Comparison of ENCODE assay signal across 2 cellular contexts in the genomic region with DNA sequence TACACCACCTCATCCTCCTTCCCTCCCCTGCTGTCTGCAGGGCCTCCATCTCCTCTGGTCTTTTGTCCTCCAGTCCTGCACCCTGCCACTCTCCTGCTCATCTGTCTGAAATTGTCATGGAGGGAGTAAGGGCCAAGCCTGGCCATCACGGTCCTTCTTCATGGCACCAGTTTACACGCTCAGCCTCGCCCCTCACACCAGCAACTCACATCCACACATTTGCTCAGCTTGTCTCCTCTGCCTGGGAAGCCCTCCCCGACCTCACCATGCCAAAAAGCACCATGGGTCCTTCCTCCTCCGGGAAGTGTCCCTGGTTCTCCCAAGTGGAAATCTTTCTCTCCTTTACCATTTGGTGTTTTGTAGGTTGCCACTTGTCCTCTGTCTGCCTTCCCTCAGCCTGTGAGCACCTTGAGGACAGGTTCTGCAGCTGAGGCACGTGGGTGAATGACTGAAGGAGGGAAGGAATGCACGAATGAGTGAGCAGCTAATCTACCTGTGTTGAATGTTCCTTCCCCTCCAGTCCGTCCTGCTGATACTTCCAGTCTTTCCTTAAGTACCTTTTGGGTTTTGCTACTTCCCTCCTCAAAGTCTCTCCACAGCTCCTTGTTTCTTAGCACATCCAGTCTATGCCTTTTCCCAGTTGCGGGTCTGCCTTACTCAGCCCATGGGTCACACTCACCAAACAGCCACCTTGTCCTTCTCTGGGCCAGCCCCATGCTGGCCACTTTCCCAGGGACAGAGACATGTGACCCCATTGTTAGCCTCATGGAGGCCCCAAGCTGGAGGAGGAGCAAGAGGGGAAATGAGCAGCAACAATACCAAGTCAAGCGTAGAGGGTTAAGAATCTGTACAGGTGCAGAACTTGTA.
TF ChIP-seq lines count a peak whose summit lies in the region.

No MANE protein-coding gene starts in this region.

TF ChIP-seq in A549, 52 proteins besides CTCF, POLR2A, EP300 and RAD21 (continued from another document):
- TF ChIP-seq, protein P1, sequence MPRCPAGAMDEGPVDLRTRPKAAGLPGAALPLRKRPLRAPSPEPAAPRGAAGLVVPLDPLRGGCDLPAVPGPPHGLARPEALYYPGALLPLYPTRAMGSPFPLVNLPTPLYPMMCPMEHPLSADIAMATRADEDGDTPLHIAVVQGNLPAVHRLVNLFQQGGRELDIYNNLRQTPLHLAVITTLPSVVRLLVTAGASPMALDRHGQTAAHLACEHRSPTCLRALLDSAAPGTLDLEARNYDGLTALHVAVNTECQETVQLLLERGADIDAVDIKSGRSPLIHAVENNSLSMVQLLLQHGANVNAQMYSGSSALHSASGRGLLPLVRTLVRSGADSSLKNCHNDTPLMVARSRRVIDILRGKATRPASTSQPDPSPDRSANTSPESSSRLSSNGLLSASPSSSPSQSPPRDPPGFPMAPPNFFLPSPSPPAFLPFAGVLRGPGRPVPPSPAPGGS (IDR thresholded peaks at IDR 0.05): no peak
- TF ChIP-seq, protein P2, sequence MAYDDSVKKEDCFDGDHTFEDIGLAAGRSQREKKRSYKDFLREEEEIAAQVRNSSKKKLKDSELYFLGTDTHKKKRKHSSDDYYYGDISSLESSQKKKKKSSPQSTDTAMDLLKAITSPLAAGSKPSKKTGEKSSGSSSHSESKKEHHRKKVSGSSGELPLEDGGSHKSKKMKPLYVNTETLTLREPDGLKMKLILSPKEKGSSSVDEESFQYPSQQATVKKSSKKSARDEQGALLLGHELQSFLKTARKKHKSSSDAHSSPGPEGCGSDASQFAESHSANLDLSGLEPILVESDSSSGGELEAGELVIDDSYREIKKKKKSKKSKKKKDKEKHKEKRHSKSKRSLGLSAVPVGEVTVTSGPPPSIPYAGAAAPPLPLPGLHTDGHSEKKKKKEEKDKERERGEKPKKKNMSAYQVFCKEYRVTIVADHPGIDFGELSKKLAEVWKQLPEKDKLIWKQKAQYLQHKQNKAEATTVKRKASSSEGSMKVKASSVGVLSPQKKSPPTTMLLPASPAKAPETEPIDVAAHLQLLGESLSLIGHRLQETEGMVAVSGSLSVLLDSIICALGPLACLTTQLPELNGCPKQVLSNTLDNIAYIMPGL (CRISPR knock-in tag; IDR thresholded peaks at IDR 0.05; ENCODE audit: borderline replicate concordance): no peak
- TF ChIP-seq ZSCAN20 (CRISPR knock-in tag; IDR thresholded peaks at IDR 0.05) (no peak), SREBF2 (IDR thresholded peaks at IDR 0.05) (no peak), EHF (CRISPR knock-in tag; IDR thresholded peaks at IDR 0.05) (no peak), MAZ (IDR thresholded peaks at IDR 0.05; ENCODE audit: borderline replicate concordance, low read depth, low read length) (no peak), MYC (IDR thresholded peaks at IDR 0.05; ENCODE audit: borderline replicate concordance, low read length) (no peak), RCOR1 (IDR thresholded peaks at IDR 0.05; ENCODE audit: low read depth, low read length) (no peak)
- TF ChIP-seq, protein P3, sequence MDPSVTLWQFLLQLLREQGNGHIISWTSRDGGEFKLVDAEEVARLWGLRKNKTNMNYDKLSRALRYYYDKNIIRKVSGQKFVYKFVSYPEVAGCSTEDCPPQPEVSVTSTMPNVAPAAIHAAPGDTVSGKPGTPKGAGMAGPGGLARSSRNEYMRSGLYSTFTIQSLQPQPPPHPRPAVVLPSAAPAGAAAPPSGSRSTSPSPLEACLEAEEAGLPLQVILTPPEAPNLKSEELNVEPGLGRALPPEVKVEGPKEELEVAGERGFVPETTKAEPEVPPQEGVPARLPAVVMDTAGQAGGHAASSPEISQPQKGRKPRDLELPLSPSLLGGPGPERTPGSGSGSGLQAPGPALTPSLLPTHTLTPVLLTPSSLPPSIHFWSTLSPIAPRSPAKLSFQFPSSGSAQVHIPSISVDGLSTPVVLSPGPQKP (IDR thresholded peaks at IDR 0.05; ENCODE audit: low read depth, low read length): no peak
- TF ChIP-seq, protein P4, sequence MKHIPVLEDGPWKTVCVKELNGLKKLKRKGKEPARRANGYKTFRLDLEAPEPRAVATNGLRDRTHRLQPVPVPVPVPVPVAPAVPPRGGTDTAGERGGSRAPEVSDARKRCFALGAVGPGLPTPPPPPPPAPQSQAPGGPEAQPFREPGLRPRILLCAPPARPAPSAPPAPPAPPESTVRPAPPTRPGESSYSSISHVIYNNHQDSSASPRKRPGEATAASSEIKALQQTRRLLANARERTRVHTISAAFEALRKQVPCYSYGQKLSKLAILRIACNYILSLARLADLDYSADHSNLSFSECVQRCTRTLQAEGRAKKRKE (CRISPR knock-in tag; IDR thresholded peaks at IDR 0.05; ENCODE audit: low read depth): no peak

TF ChIP-seq in GM12878, 131 proteins besides CTCF, POLR2A, EP300 and RAD21 (continued from another document and continues in another):
- TF ChIP-seq IKZF2 (IDR thresholded peaks at IDR 0.05) (no peak), SIN3A (IDR thresholded peaks at IDR 0.05; ENCODE audit: low read depth, low read length) (no peak), SRF (IDR thresholded peaks at IDR 0.05; ENCODE audit: low read depth in 2 of 2, low read length in 2 of 2) (no peak), BHLHE40 (IDR thresholded peaks at IDR 0.05; ENCODE audit: borderline replicate concordance in 1 of 2, low read depth in 2 of 2, low read length in 1 of 2) (no peak), KDM1A (IDR thresholded peaks at IDR 0.05; ENCODE audit: borderline replicate concordance) (no peak), ZNF24 (IDR thresholded peaks at IDR 0.05) (peak; percentile 46; the same call in 1 of the 2 replicates), ZNF217 (IDR thresholded peaks at IDR 0.05) (no peak), HDAC6 (IDR thresholded peaks at IDR 0.05; ENCODE audit: unreplicated experiment) (no peak), TCF3 (IDR thresholded peaks at IDR 0.05; ENCODE audit: borderline replicate concordance, insufficient read depth, low read depth, low read length) (no peak), MEF2A (IDR thresholded peaks at IDR 0.05; ENCODE audit: insufficient read depth, low read depth, low read length) (no peak), YBX1 (IDR thresholded peaks at IDR 0.05) (no peak), SPI1 (IDR thresholded peaks at IDR 0.05; ENCODE audit: borderline replicate concordance, insufficient read depth, low read depth, low read length) (peak; percentile 30; the same call in 1 of the 2 replicates), STAT1 (conservative IDR thresholded peaks at IDR 0.05) (no peak), RUNX3 (IDR thresholded peaks at IDR 0.05; ENCODE audit: low read length) (0 out of 2 replicates have a peak, but pooled peaks have one; percentile 19), EED (IDR thresholded peaks at IDR 0.05; ENCODE audit: low read depth) (peak; percentile 31; the same call in 1 of the 2 replicates), NFXL1 (IDR thresholded peaks at IDR 0.05; ENCODE audit: borderline replicate concordance) (no peak), ZNF207 (IDR thresholded peaks at IDR 0.05; ENCODE audit: borderline replicate concordance) (no peak), RBBP5 (conservative IDR thresholded peaks at IDR 0.05) (no peak), BRCA1 (IDR thresholded peaks at IDR 0.05; ENCODE audit: low read depth, low read length) (no peak), BMI1 (IDR thresholded peaks at IDR 0.05; ENCODE audit: borderline replicate concordance) (no peak), TAF1 (IDR thresholded peaks at IDR 0.05; ENCODE audit: borderline replicate concordance, low read depth, low read length) (no peak), ESRRA (IDR thresholded peaks at IDR 0.05; ENCODE audit: low read length) (no peak), JUNB (IDR thresholded peaks at IDR 0.05) (no peak)
- TF ChIP-seq, protein P5, sequence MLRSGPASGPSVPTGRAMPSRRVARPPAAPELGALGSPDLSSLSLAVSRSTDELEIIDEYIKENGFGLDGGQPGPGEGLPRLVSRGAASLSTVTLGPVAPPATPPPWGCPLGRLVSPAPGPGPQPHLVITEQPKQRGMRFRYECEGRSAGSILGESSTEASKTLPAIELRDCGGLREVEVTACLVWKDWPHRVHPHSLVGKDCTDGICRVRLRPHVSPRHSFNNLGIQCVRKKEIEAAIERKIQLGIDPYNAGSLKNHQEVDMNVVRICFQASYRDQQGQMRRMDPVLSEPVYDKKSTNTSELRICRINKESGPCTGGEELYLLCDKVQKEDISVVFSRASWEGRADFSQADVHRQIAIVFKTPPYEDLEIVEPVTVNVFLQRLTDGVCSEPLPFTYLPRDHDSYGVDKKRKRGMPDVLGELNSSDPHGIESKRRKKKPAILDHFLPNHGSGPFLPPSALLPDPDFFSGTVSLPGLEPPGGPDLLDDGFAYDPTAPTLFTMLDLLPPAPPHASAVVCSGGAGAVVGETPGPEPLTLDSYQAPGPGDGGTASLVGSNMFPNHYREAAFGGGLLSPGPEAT (IDR thresholded peaks at IDR 0.05; ENCODE audit: low read depth): no peak
- TF ChIP-seq, protein P6, sequence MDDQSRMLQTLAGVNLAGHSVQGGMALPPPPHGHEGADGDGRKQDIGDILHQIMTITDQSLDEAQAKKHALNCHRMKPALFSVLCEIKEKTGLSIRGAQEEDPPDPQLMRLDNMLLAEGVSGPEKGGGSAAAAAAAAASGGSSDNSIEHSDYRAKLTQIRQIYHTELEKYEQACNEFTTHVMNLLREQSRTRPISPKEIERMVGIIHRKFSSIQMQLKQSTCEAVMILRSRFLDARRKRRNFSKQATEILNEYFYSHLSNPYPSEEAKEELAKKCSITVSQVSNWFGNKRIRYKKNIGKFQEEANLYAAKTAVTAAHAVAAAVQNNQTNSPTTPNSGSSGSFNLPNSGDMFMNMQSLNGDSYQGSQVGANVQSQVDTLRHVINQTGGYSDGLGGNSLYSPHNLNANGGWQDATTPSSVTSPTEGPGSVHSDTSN (IDR thresholded peaks at IDR 0.05; ENCODE audit: insufficient replicate concordance, low read depth, low read length): no peak
- TF ChIP-seq, protein P7, sequence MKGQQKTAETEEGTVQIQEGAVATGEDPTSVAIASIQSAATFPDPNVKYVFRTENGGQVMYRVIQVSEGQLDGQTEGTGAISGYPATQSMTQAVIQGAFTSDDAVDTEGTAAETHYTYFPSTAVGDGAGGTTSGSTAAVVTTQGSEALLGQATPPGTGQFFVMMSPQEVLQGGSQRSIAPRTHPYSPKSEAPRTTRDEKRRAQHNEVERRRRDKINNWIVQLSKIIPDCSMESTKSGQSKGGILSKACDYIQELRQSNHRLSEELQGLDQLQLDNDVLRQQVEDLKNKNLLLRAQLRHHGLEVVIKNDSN (IDR thresholded peaks at IDR 0.05; ENCODE audit: borderline replicate concordance, extremely low read length, insufficient read depth, low read depth, low read length): no peak
- TF ChIP-seq, protein P8, sequence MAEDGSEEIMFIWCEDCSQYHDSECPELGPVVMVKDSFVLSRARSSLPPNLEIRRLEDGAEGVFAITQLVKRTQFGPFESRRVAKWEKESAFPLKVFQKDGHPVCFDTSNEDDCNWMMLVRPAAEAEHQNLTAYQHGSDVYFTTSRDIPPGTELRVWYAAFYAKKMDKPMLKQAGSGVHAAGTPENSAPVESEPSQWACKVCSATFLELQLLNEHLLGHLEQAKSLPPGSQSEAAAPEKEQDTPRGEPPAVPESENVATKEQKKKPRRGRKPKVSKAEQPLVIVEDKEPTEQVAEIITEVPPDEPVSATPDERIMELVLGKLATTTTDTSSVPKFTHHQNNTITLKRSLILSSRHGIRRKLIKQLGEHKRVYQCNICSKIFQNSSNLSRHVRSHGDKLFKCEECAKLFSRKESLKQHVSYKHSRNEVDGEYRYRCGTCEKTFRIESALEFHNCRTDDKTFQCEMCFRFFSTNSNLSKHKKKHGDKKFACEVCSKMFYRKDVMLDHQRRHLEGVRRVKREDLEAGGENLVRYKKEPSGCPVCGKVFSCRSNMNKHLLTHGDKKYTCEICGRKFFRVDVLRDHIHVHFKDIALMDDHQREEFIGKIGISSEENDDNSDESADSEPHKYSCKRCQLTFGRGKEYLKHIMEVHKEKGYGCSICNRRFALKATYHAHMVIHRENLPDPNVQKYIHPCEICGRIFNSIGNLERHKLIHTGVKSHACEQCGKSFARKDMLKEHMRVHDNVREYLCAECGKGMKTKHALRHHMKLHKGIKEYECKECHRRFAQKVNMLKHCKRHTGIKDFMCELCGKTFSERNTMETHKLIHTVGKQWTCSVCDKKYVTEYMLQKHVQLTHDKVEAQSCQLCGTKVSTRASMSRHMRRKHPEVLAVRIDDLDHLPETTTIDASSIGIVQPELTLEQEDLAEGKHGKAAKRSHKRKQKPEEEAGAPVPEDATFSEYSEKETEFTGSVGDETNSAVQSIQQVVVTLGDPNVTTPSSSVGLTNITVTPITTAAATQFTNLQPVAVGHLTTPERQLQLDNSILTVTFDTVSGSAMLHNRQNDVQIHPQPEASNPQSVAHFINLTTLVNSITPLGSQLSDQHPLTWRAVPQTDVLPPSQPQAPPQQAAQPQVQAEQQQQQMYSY (CRISPR knock-in tag; IDR thresholded peaks at IDR 0.05): no peak
- TF ChIP-seq, protein P9, sequence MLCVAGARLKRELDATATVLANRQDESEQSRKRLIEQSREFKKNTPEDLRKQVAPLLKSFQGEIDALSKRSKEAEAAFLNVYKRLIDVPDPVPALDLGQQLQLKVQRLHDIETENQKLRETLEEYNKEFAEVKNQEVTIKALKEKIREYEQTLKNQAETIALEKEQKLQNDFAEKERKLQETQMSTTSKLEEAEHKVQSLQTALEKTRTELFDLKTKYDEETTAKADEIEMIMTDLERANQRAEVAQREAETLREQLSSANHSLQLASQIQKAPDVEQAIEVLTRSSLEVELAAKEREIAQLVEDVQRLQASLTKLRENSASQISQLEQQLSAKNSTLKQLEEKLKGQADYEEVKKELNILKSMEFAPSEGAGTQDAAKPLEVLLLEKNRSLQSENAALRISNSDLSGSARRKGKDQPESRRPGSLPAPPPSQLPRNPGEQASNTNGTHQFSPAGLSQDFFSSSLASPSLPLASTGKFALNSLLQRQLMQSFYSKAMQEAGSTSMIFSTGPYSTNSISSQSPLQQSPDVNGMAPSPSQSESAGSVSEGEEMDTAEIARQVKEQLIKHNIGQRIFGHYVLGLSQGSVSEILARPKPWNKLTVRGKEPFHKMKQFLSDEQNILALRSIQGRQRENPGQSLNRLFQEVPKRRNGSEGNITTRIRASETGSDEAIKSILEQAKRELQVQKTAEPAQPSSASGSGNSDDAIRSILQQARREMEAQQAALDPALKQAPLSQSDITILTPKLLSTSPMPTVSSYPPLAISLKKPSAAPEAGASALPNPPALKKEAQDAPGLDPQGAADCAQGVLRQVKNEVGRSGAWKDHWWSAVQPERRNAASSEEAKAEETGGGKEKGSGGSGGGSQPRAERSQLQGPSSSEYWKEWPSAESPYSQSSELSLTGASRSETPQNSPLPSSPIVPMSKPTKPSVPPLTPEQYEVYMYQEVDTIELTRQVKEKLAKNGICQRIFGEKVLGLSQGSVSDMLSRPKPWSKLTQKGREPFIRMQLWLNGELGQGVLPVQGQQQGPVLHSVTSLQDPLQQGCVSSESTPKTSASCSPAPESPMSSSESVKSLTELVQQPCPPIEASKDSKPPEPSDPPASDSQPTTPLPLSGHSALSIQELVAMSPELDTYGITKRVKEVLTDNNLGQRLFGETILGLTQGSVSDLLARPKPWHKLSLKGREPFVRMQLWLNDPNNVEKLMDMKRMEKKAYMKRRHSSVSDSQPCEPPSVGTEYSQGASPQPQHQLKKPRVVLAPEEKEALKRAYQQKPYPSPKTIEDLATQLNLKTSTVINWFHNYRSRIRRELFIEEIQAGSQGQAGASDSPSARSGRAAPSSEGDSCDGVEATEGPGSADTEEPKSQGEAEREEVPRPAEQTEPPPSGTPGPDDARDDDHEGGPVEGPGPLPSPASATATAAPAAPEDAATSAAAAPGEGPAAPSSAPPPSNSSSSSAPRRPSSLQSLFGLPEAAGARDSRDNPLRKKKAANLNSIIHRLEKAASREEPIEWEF (IDR thresholded peaks at IDR 0.05; ENCODE audit: insufficient replicate concordance, low read depth, low read length): no peak
- TF ChIP-seq, protein P10, sequence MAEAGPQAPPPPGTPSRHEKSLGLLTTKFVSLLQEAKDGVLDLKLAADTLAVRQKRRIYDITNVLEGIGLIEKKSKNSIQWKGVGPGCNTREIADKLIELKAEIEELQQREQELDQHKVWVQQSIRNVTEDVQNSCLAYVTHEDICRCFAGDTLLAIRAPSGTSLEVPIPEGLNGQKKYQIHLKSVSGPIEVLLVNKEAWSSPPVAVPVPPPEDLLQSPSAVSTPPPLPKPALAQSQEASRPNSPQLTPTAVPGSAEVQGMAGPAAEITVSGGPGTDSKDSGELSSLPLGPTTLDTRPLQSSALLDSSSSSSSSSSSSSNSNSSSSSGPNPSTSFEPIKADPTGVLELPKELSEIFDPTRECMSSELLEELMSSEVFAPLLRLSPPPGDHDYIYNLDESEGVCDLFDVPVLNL (IDR thresholded peaks at IDR 0.05; ENCODE audit: low read depth, low read length): no peak
